In genomic region chr7:44977304-44977858, GRCh38 we compare ENCODE assay signal across 8 cellular contexts. TPM values are rescaled to one million over a fixed set of nuclear protein-coding genes. Genes with fewer than 3 reads are reported as not detected.
DNase-seq lines count a peak whose midpoint lies in the region; ATAC-seq and TF ChIP-seq lines count a peak whose summit lies in the region.

No MANE protein-coding gene starts in this region.

- H3K4me3 Mint-ChIP-seq in stimulated activated naive CD8-positive, alpha-beta T cell treated with anti-CD3 and anti-CD28 coated beads, Interleukin-15, Interleukin-2, amounts not matched to agents 100 ng/mL and 50 ng/mL, for 24 hours, result peak overlapping the region; percentile 99

- 31% methylated on average over 4 of the region's 7 CpGs; no CpG with 5 or more reads in 1 of the 2 donors for WGBS in esophagus squamous epithelium, 2 donors

- peaks cover 18 to 50% (median 33%) of the 10 kb centered on the region in 3 donors for H3K4me1 ChIP-seq in esophagus squamous epithelium

- ATAC-seq in GM18907 (IDR thresholded peaks at IDR 0.05; ENCODE audit: unreplicated experiment) (no peak), HG02610 (IDR thresholded peaks at IDR 0.05; ENCODE audit: unreplicated experiment) (no peak), GM19455 (IDR thresholded peaks at IDR 0.05; ENCODE audit: unreplicated experiment) (no peak)

- H3K27me3 ChIP-seq in HL-60 (ENCODE audit: insufficient read depth, poor library complexity, severe bottlenecking), result no peaks in the 10 kb centered on the region
- H3K27me3 ChIP-seq in esophagus squamous epithelium, result no peaks in the 10 kb centered on the region

- peak overlapping the region; percentile 100 for H3K27ac Mint-ChIP-seq in stimulated activated naive CD8-positive, alpha-beta T cell treated with anti-CD3 and anti-CD28 coated beads, Interleukin-15, Interleukin-2, amounts not matched to agents 100 ng/mL and 50 ng/mL, for 24 hours

- H3K36me3 Mint-ChIP-seq in stimulated activated naive CD8-positive, alpha-beta T cell treated with anti-CD3 and anti-CD28 coated beads, Interleukin-15, Interleukin-2, amounts not matched to agents 100 ng/mL and 50 ng/mL, for 24 hours (ENCODE audit: low read depth), result peaks cover 72% of the 10 kb centered on the region

- peaks cover 73% of the 10 kb centered on the region for H3K4me1 Mint-ChIP-seq in stimulated activated naive CD8-positive, alpha-beta T cell treated with anti-CD3 and anti-CD28 coated beads, Interleukin-15, Interleukin-2, amounts not matched to agents 100 ng/mL and 50 ng/mL, for 24 hours (ENCODE audit: low read depth)

- intact Hi-C loops in esophagus squamous epithelium (cut with DNase I), result no loop called here

- H3K4me3 ChIP-seq in HL-60 (replicated peaks; ENCODE audit: insufficient read depth, low read length) (peak overlapping the region; percentile 64), esophagus squamous epithelium (peak overlapping the region in 3 of 4 donors; percentile 27 to 57 (median 28))

- no peak for TF ChIP-seq POLR2A in esophagus squamous epithelium (IDR thresholded peaks at IDR 0.05)

- peak in 1 of 2 experiments; percentile 78 for DNase-seq in HL-60 (ENCODE audit: low read depth in 1 of 2, low spot score in 1 of 2)
- peak; percentile 63 to 64 for DNase-seq in activated CD4-positive, alpha-beta T cell treated with anti-CD3 and anti-CD28 coated beads, Interleukin-2, amount 50 U/mL, for 4 hours
- DNase-seq in esophagus squamous epithelium (lab: John Stamatoyannopoulos, UW), result no peak
- DNase-seq in ecto neural progenitor cell (ENCODE audit: low spot score), result no peak

- TF ChIP-seq CTCF in HL-60 (IDR thresholded peaks at IDR 0.05; ENCODE audit: insufficient read depth, low read length) (no peak), esophagus squamous epithelium (IDR thresholded peaks at IDR 0.05) (no peak)

- H3K9me3 Mint-ChIP-seq in stimulated activated naive CD8-positive, alpha-beta T cell treated with anti-CD3 and anti-CD28 coated beads, Interleukin-15, Interleukin-2, amounts not matched to agents 100 ng/mL and 50 ng/mL, for 24 hours, result no peaks in the 10 kb centered on the region

- peak overlapping the region; percentile 92 for H3K27ac ChIP-seq in HL-60 (replicated peaks)
- H3K27ac ChIP-seq in esophagus squamous epithelium, result peak overlapping the region; percentile 35 to 87 (median 64)

- H3K36me3 ChIP-seq in esophagus squamous epithelium, result peaks cover 0 to 29% (median 0%) of the 10 kb centered on the region in 3 donors

- no peaks in the 10 kb centered on the region for H3K27me3 Mint-ChIP-seq in stimulated activated naive CD8-positive, alpha-beta T cell treated with anti-CD3 and anti-CD28 coated beads, Interleukin-15, Interleukin-2, amounts not matched to agents 100 ng/mL and 50 ng/mL, for 24 hours

- H3K9me3 ChIP-seq in esophagus squamous epithelium, result no peaks in the 10 kb centered on the region

RNA-seq across cellular contexts. Expression of gene MYO1G, which starts 1.4 kb away (rescaled TPM):
- 1 to 10 TPM; 1.3 to 5.0 (median 2.6) TPM for total RNA-seq in esophagus squamous epithelium

RNA-seq across cellular contexts. Expression of gene CCM2, which starts 22.6 kb away (rescaled TPM):
- total RNA-seq in esophagus squamous epithelium, result 10 to 100 TPM; 20.0 to 36.3 (median 24.9) TPM

Comparison
In these comparisons a context has a peak if more than half of its experiments do, and no peak if none do; other contexts are left out.
1. DNase-seq: peak in activated CD4-positive, alpha-beta T cell treated with anti-CD3 and anti-CD28 coated beads, Interleukin-2, amount 50 U/mL, for 4 hours (2 of 2); none in esophagus squamous epithelium (single experiment) and ecto neural progenitor cell (single experiment).